In the genomic region with DNA sequence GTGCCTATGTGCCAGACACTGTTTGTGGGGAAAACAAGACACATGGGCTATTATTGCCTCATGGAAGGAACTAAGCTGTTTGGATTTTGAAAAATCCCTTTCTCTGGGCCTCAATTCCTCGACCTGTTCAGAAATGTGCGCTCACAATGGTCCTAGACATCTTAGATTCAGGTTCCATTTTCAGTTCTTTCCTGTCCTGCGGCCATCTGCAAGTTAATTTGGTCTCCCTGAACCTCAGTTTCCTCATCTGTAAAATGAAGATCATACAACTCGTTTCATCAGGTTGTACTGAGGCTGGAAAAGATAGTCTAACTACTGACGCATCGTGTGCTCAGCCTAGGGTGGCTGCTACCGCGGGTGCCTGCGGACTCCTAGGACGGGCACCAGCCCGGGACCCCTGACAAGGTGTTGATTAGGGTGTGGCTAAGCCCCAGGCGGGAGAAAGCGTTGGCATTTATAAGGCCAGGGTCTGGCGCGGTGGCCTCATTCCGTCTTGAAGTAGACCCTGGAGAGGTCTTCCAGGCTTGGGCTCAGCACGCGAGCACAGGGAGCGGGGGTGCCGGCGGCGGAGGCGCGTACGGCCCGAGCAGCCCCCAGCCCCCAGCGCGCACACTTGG, we compare ENCODE assay signal across 8 cellular contexts. TPM values are rescaled to one million over a fixed set of nuclear protein-coding genes. Genes with fewer than 3 reads are reported as not detected.
DNase-seq lines count a peak whose midpoint lies in the region; ATAC-seq, FAIRE-seq and TF ChIP-seq lines count a peak whose summit lies in the region.

No MANE protein-coding gene starts in this region.

- H3K4me3 Mint-ChIP-seq in endothelial cell (ENCODE audit: unreplicated experiment) = peak overlapping the region; percentile 94
- H3K4me3 Mint-ChIP-seq in nephron = peak overlapping the region; percentile 86 to 91 (median 86)

- H3K79me2 ChIP-seq in SU-DHL-6 (ENCODE audit: insufficient read depth, low read length) = peaks cover 39% of the 10 kb centered on the region

- TF ChIP-seq CTCF in GM12875 (IDR thresholded peaks at IDR 0.05; ENCODE audit: borderline replicate concordance, insufficient read depth, low read depth, low read length) = no peak
- no peak for TF ChIP-seq CTCF in SU-DHL-6 (IDR thresholded peaks at IDR 0.05; ENCODE audit: insufficient read depth, low read length, poor library complexity, severe bottlenecking)
- no peak for TF ChIP-seq CTCF in endothelial cell (IDR thresholded peaks at IDR 0.05; ENCODE audit: unreplicated experiment)
- no peak for TF ChIP-seq CTCF in nephron (IDR thresholded peaks at IDR 0.05; ENCODE audit: unreplicated experiment in 3 of 3)
- no peak for TF ChIP-seq CTCF in GM13976 (IDR thresholded peaks at IDR 0.05; ENCODE audit: borderline replicate concordance, control extremely low read depth, extremely low read depth, insufficient read depth, missing control alignments)

- in situ Hi-C loops in GM13976 (cut with MboI; ENCODE audit: low sequenced_read_pairs, unreplicated experiment) = loop anchor here (10.0 kb wide), 1 partner anchor 48 kb away; a partner anchor contains a TSS

- peaks cover 21% of the 10 kb centered on the region for H3K4me1 Mint-ChIP-seq in endothelial cell (ENCODE audit: unreplicated experiment)
- peaks cover 29% of the 10 kb centered on the region for H3K4me1 Mint-ChIP-seq in nephron

- peak overlapping the region; percentile 88 for H3K9ac ChIP-seq in SU-DHL-6 (ENCODE audit: low read length)

- no peaks in the 10 kb centered on the region for H3K9me3 Mint-ChIP-seq in endothelial cell (ENCODE audit: unreplicated experiment)
- no peaks in the 10 kb centered on the region for H3K9me3 Mint-ChIP-seq in nephron

- peak overlapping the region; percentile 95 for H3K4me3 ChIP-seq in GM12875 (ENCODE audit: low read depth, low read length)
- peak overlapping the region; percentile 81 for H3K4me3 ChIP-seq in SU-DHL-6 (ENCODE audit: insufficient read depth, low read length, poor library complexity, severe bottlenecking)

- H3K27ac Mint-ChIP-seq in endothelial cell (ENCODE audit: unreplicated experiment) (peak overlapping the region; percentile 68), nephron (peak overlapping the region; percentile 49 to 92 (median 74))

- no peak for FAIRE-seq in H54 (lab: Jason Lieb, UNC)

- H3K27ac ChIP-seq in SU-DHL-6 (ENCODE audit: low read depth, low read length) = no peak overlapping the region

- peaks cover 21% of the 10 kb centered on the region for H3F3A ChIP-seq in SU-DHL-6 (ENCODE audit: insufficient read depth)

- no peaks in the 10 kb centered on the region for H3K9me3 ChIP-seq in SU-DHL-6 (ENCODE audit: insufficient read depth, low read length)

- H3K36me3 ChIP-seq in SU-DHL-6 (ENCODE audit: low read length) = no peaks in the 10 kb centered on the region

- DNase-seq in endothelial cell (ENCODE audit: low spot score) (no peak), H54 (ENCODE audit: insufficient read length, low spot score) (no peak), GM13976 (ENCODE audit: low spot score) (no peak)

- TF ChIP-seq POLR2A in H54 (IDR thresholded peaks at IDR 0.05; ENCODE audit: low read depth, low read length) = no peak

- peaks cover 13% of the 10 kb centered on the region for H3K27me3 Mint-ChIP-seq in endothelial cell (ENCODE audit: unreplicated experiment)
- no peaks in the 10 kb centered on the region for H3K27me3 Mint-ChIP-seq in nephron (ENCODE audit: low read depth)

- H2AFZ ChIP-seq in SU-DHL-6 (ENCODE audit: low read depth, low read length, severe bottlenecking) = peak overlapping the region; percentile 91

- H3K9me2 ChIP-seq in SU-DHL-6 (replicated peaks; ENCODE audit: insufficient read depth, low read length) = no peaks in the 10 kb centered on the region

- H4K20me1 ChIP-seq in SU-DHL-6 (ENCODE audit: low read depth, low read length) = no peaks in the 10 kb centered on the region

- H3K4me2 ChIP-seq in SU-DHL-6 (ENCODE audit: low read depth, low read length, poor library complexity, severe bottlenecking) = peak overlapping the region; percentile 74

- ATAC-seq in HG02759 (IDR thresholded peaks at IDR 0.05; ENCODE audit: unreplicated experiment) (peak; percentile 26), GM19397 (IDR thresholded peaks at IDR 0.05; ENCODE audit: unreplicated experiment) (no peak)

- no peaks in the 10 kb centered on the region for H3K27me3 ChIP-seq in SU-DHL-6 (ENCODE audit: low read length)

- H3K36me3 Mint-ChIP-seq in endothelial cell (ENCODE audit: low read depth, unreplicated experiment) = peaks cover 9% of the 10 kb centered on the region
- H3K36me3 Mint-ChIP-seq in nephron (ENCODE audit: low read depth) = peaks cover 13% of the 10 kb centered on the region

RNA-seq across cellular contexts. Expression of a gene that starts 0.5 kb away (rescaled TPM):
- 54.4 TPM for total RNA-seq in endothelial cell (ENCODE audit: unreplicated experiment)

RNA-seq across cellular contexts. Expression of a gene that starts 35.4 kb away (rescaled TPM):
- 35.4 TPM for total RNA-seq in endothelial cell (ENCODE audit: unreplicated experiment)

RNA-seq across cellular contexts. Expression of a gene that starts 48.2 kb away (rescaled TPM):
- 138 TPM for total RNA-seq in endothelial cell (ENCODE audit: unreplicated experiment)

RNA-seq across cellular contexts. Expression of a gene that starts 51.2 kb away (rescaled TPM):
- 1,285 TPM for total RNA-seq in endothelial cell (ENCODE audit: unreplicated experiment)

RNA-seq across cellular contexts. Expression of a gene that starts 57.8 kb away (rescaled TPM):
- total RNA-seq in endothelial cell (ENCODE audit: unreplicated experiment) = 33.9 TPM
